ENCODE assay signal across 8 cellular contexts in genomic region chr3:88219138-88219792, GRCh38.
DNase-seq lines count a peak whose midpoint lies in the region; ATAC-seq, FAIRE-seq and TF ChIP-seq lines count a peak whose summit lies in the region.

No MANE protein-coding gene starts in this region.

- H3K27me3 ChIP-seq in DND-41 (ENCODE audit: insufficient read depth, low read length, poor library complexity): no peaks in the 10 kb centered on the region
- no peaks in the 10 kb centered on the region for H3K27me3 ChIP-seq in bronchial epithelial cell (ENCODE audit: control insufficient read depth, insufficient read depth, low read length)
- no peaks in the 10 kb centered on the region for H3K27me3 ChIP-seq in lower lobe of right lung (ENCODE audit: low read depth)

- peak; percentile 91 for ATAC-seq in DND-41 (ENCODE audit: insufficient read depth, low read depth)
- peak; percentile 97 for ATAC-seq in GM19351 (IDR thresholded peaks at IDR 0.05; ENCODE audit: unreplicated experiment)
- peak; percentile 79 for ATAC-seq in HG03460 (IDR thresholded peaks at IDR 0.05; ENCODE audit: unreplicated experiment)
- ATAC-seq in lower lobe of right lung: peak; percentile 54 to 75

- no peaks in the 10 kb centered on the region for H3K79me2 ChIP-seq in DND-41 (ENCODE audit: insufficient read depth, low read length)

- no peak overlapping the region for H3K4me2 ChIP-seq in DND-41 (ENCODE audit: insufficient read depth, low read length)

- no peak overlapping the region for H2AFZ ChIP-seq in DND-41 (ENCODE audit: low read depth, low read length)

- H3K4me3 ChIP-seq in DND-41 (ENCODE audit: low read depth in 1 of 2, low read length in 2 of 2) (no peak overlapping the region), bronchial epithelial cell (ENCODE audit: low read depth, low read length) (no peak overlapping the region), lower lobe of right lung (no peak overlapping the region)

- no peaks in the 10 kb centered on the region for H3K36me3 ChIP-seq in DND-41 (ENCODE audit: insufficient read depth, low read length)
- H3K36me3 ChIP-seq in bronchial epithelial cell (ENCODE audit: control insufficient read depth, insufficient read depth, low read length): no peaks in the 10 kb centered on the region
- no peaks in the 10 kb centered on the region for H3K36me3 ChIP-seq in lower lobe of right lung

- H3K9me3 ChIP-seq in DND-41 (ENCODE audit: insufficient read depth, low read length, severe bottlenecking): no peaks in the 10 kb centered on the region
- no peaks in the 10 kb centered on the region for H3K9me3 ChIP-seq in lower lobe of right lung

- H3K27ac ChIP-seq in DND-41 (ENCODE audit: low read length) (no peak overlapping the region), lower lobe of right lung (no peak overlapping the region)

- TF ChIP-seq CTCF in DND-41 (IDR thresholded peaks at IDR 0.05; ENCODE audit: borderline replicate concordance, extremely low read depth, low read length, poor library complexity, severe bottlenecking) (peak; percentile 62), bronchial epithelial cell (IDR thresholded peaks at IDR 0.05; ENCODE audit: insufficient read depth, low read length, severe bottlenecking) (peak; percentile 67), lower lobe of right lung (IDR thresholded peaks at IDR 0.05) (peak; percentile 36)

- H3K4me1 ChIP-seq in DND-41 (ENCODE audit: insufficient read depth, low read length) (no peaks in the 10 kb centered on the region), lower lobe of right lung (no peaks in the 10 kb centered on the region)

- H3K9ac ChIP-seq in DND-41 (ENCODE audit: low read depth, low read length): no peak overlapping the region

- DNase-seq in DND-41: peak; percentile 59
- DNase-seq in NOMO-1 (lab: John Stamatoyannopoulos, UW; ENCODE audit: unreplicated experiment in 2 of 2): peak; percentile 16 to 26
- peak; percentile 53 for DNase-seq in bronchial epithelial cell (ENCODE audit: low read depth)
- no peak for DNase-seq in lower lobe of right lung
- DNase-seq in mesenteric fat pad (ENCODE audit: low spot score): no peak
- no peak for DNase-seq in activated effector memory CD4-positive, alpha-beta T cell treated with anti-CD3 and anti-CD28 coated beads, Interleukin-2, amount 50 U/mL, for 16 hours

- FAIRE-seq in bronchial epithelial cell (lab: Jason Lieb, UNC): no peak

- intact Hi-C loops in lower lobe of right lung (cut with DNase I): no loop called here

- no peaks in the 10 kb centered on the region for H4K20me1 ChIP-seq in DND-41 (ENCODE audit: insufficient read depth, low read length)

Comparison
In these comparisons a context has a peak if more than half of its experiments do, and no peak if none do; other contexts are left out.
1. DNase-seq: peak in DND-41 (single experiment), NOMO-1 (2 of 2) and bronchial epithelial cell (single experiment); none in lower lobe of right lung (single experiment), mesenteric fat pad (single experiment) and activated effector memory CD4-positive, alpha-beta T cell treated with anti-CD3 and anti-CD28 coated beads, Interleukin-2, amount 50 U/mL, for 16 hours (single experiment).
2. Peak in every context shown above with its lines, with median percentiles within 50 percentile points of each other: ATAC-seq and CTCF ChIP-seq.